Comparison of ENCODE assay signal across 34 cellular contexts in genomic region chr10:129921801-129922597, GRCh38. TPM values are rescaled to one million over a fixed set of nuclear protein-coding genes. Genes with fewer than 3 reads are reported as not detected.
"Had no signal": no experiment of that assay in that cellular context is flagged by ENCODE, and none has a peak within 500 bp of the region (broad histone marks: within the 10 kb centered on the region; RNA-seq: fewer than 3 reads in every experiment).

No MANE protein-coding gene starts in this region.

- H3K9ac ChIP-seq: SK-N-SH had no signal

- H3K27me3 Mint-ChIP-seq: activated CD4-positive, alpha-beta T cell treated with anti-CD3 and anti-CD28 coated beads, Interleukin-2, amount 10 ng/mL, durations not matched to agents 24 days and 14 days; activated CD8-positive, alpha-beta T cell treated with anti-CD3 and anti-CD28 coated beads for 36 hours; activated naive CD8-positive, alpha-beta T cell treated with anti-CD3 and anti-CD28 coated beads, Interleukin-2, amount 10 ng/mL, durations not matched to agents 7 days and 5 days; activated T-helper 17 cell treated with anti-CD3 and anti-CD28 coated beads, Interleukin-2, amount 50 U/mL, for 72 hours had no signal

- FAIRE-seq: TTC549 had no signal

- DNase-seq: activated CD4-positive, alpha-beta T cell treated with anti-CD3 and anti-CD28 coated beads, Interleukin-2, amount 10 ng/mL, durations not matched to agents 24 days and 14 days; activated CD4-positive, alpha-beta T cell treated with anti-CD3 and anti-CD28 coated beads, Interleukin-2, amount 50 U/mL, for 4 hours; activated CD8-positive, alpha-beta T cell treated with anti-CD3 and anti-CD28 coated beads for 36 hours; activated naive CD4-positive, alpha-beta T cell treated with Interleukin-2 at 50 U/mL for 16 hours; activated naive CD8-positive, alpha-beta T cell treated with anti-CD3 and anti-CD28 coated beads, Interleukin-2, amount 10 ng/mL, durations not matched to agents 7 days and 5 days; activated T-cell treated with anti-CD3 and anti-CD28 coated beads, Interleukin-2, amount 50 U/mL, for 1 hour; activated T-cell treated with anti-CD3 and anti-CD28 coated beads, Interleukin-2, amount 50 U/mL, for 72 hours; amygdala; Kasumi-1; KG1; MG63; NCI-H1048; NCI-H1105 treated with DMSO at 0.1 percent for 48 hours; NCI-H1436; NCI-H1694; NCI-H1930; NCI-H2081 treated with DMSO at 0.1 percent for 48 hours; NCI-H226; NCI-H446 treated with DMSO at 0.1 percent for 48 hours; NCI-H524; NCI-H69; PC-3; RPMI8226; SHP77 treated with DMSO at 0.1 percent for 48 hours; SK-N-SH had no signal

- H3K36me3 Mint-ChIP-seq: activated naive CD4-positive, alpha-beta T cell treated with anti-CD3 and anti-CD28 coated beads, Interleukin-2, amount 50 U/mL, for 24 hours; activated naive CD8-positive, alpha-beta T cell treated with anti-CD3 and anti-CD28 coated beads, Interleukin-2, amount 10 ng/mL, durations not matched to agents 7 days and 5 days had no signal

- H3K4me3 Mint-ChIP-seq: activated CD4-positive, alpha-beta T cell treated with anti-CD3 and anti-CD28 coated beads, Interleukin-2, amount 10 ng/mL, durations not matched to agents 24 days and 14 days; activated CD8-positive, alpha-beta T cell treated with anti-CD3 and anti-CD28 coated beads for 36 hours; activated naive CD4-positive, alpha-beta T cell treated with anti-CD3 and anti-CD28 coated beads, Interleukin-2, amount 50 U/mL, for 24 hours; activated naive CD8-positive, alpha-beta T cell treated with anti-CD3 and anti-CD28 coated beads, Interleukin-2, amount 10 ng/mL, durations not matched to agents 7 days and 5 days; activated T-cell treated with anti-CD3 and anti-CD28 coated beads, Interleukin-2, amount 50 U/mL, for 72 hours; activated T-helper 17 cell treated with anti-CD3 and anti-CD28 coated beads, Interleukin-2, amount 50 U/mL, for 72 hours; T-helper 1 cell treated with Interleukin-12 subunit alpha and Interleukin-12 subunit beta and Interleukin-4 antibody, amounts not matched to agents 30 μg/mL and 1 μg/mL, for 36 hours; T-helper 2 cell treated with Interferon-gamma antibody and Interleukin-4, amounts not matched to agents 5 μg/mL and 100 μg/mL, for 36 hours had no signal

- H3K4me2 ChIP-seq: SK-N-SH had no signal

- H3K4me3 ChIP-seq: ascending aorta, MG63, Peyer's patch, SJSA1 had no signal

- H3K9me3 ChIP-seq: ascending aorta, MG63, Peyer's patch, SK-N-SH had no signal

- H3K27ac ChIP-seq: ascending aorta, Peyer's patch, SJSA1 had no signal

- H3K27ac Mint-ChIP-seq: activated CD4-positive, alpha-beta T cell treated with anti-CD3 and anti-CD28 coated beads, Interleukin-2, amount 10 ng/mL, durations not matched to agents 24 days and 14 days; activated CD8-positive, alpha-beta T cell treated with anti-CD3 and anti-CD28 coated beads for 36 hours; activated naive CD4-positive, alpha-beta T cell treated with anti-CD3 and anti-CD28 coated beads, Interleukin-2, amount 50 U/mL, for 24 hours; activated naive CD8-positive, alpha-beta T cell treated with anti-CD3 and anti-CD28 coated beads, Interleukin-2, amount 10 ng/mL, durations not matched to agents 7 days and 5 days; activated T-cell treated with anti-CD3 and anti-CD28 coated beads, Interleukin-2, amount 50 U/mL, for 72 hours; activated T-helper 17 cell treated with anti-CD3 and anti-CD28 coated beads, Interleukin-2, amount 50 U/mL, for 72 hours; T-helper 1 cell treated with Interleukin-12 subunit alpha and Interleukin-12 subunit beta and Interleukin-4 antibody, amounts not matched to agents 30 μg/mL and 1 μg/mL, for 36 hours; T-helper 2 cell treated with Interferon-gamma antibody and Interleukin-4, amounts not matched to agents 5 μg/mL and 100 μg/mL, for 36 hours had no signal

- H3K27me3 ChIP-seq: ascending aorta, MG63, Peyer's patch, SJSA1 had no signal

- H3K9me3 Mint-ChIP-seq: activated CD4-positive, alpha-beta T cell treated with anti-CD3 and anti-CD28 coated beads, Interleukin-2, amount 10 ng/mL, durations not matched to agents 24 days and 14 days; activated CD8-positive, alpha-beta T cell treated with anti-CD3 and anti-CD28 coated beads for 36 hours; activated naive CD4-positive, alpha-beta T cell treated with anti-CD3 and anti-CD28 coated beads, Interleukin-2, amount 50 U/mL, for 24 hours; activated naive CD8-positive, alpha-beta T cell treated with anti-CD3 and anti-CD28 coated beads, Interleukin-2, amount 10 ng/mL, durations not matched to agents 7 days and 5 days; activated T-cell treated with anti-CD3 and anti-CD28 coated beads, Interleukin-2, amount 50 U/mL, for 72 hours; activated T-helper 17 cell treated with anti-CD3 and anti-CD28 coated beads, Interleukin-2, amount 50 U/mL, for 72 hours; T-helper 1 cell treated with Interleukin-12 subunit alpha and Interleukin-12 subunit beta and Interleukin-4 antibody, amounts not matched to agents 30 μg/mL and 1 μg/mL, for 36 hours; T-helper 2 cell treated with Interferon-gamma antibody and Interleukin-4, amounts not matched to agents 5 μg/mL and 100 μg/mL, for 36 hours had no signal

- H3K36me3 ChIP-seq: ascending aorta, MG63, Peyer's patch, SJSA1 had no signal

- ATAC-seq: activated CD8-positive, alpha-beta T cell treated with anti-CD3 and anti-CD28 coated beads for 36 hours; activated T-cell treated with anti-CD3 and anti-CD28 coated beads, Interleukin-2, amount 50 U/mL, for 72 hours; activated T-helper 17 cell treated with anti-CD3 and anti-CD28 coated beads, Interleukin-2, amount 50 U/mL, for 72 hours; PC-3 had no signal

- H3K4me1 Mint-ChIP-seq: activated CD4-positive, alpha-beta T cell treated with anti-CD3 and anti-CD28 coated beads, Interleukin-2, amount 10 ng/mL, durations not matched to agents 24 days and 14 days; activated naive CD4-positive, alpha-beta T cell treated with anti-CD3 and anti-CD28 coated beads, Interleukin-2, amount 50 U/mL, for 24 hours; activated naive CD8-positive, alpha-beta T cell treated with anti-CD3 and anti-CD28 coated beads, Interleukin-2, amount 10 ng/mL, durations not matched to agents 7 days and 5 days; activated T-helper 17 cell treated with anti-CD3 and anti-CD28 coated beads, Interleukin-2, amount 50 U/mL, for 72 hours had no signal

- H3K4me1 ChIP-seq: ascending aorta, Peyer's patch, SJSA1 had no signal

RNA-seq across cellular contexts. Expression of gene EBF3, which starts 42.1 kb away (rescaled TPM):
- total RNA-seq: activated CD4-positive, alpha-beta T cell treated with anti-CD3 and anti-CD28 coated beads, Interleukin-2, amount 10 ng/mL, durations not matched to agents 24 days and 14 days; activated CD8-positive, alpha-beta memory T cell treated with anti-CD3 and anti-CD28 coated beads for 36 hours; activated CD8-positive, alpha-beta T cell treated with anti-CD3 and anti-CD28 coated beads for 36 hours; activated naive CD8-positive, alpha-beta T cell treated with anti-CD3 and anti-CD28 coated beads, Interleukin-2, amount 10 ng/mL, durations not matched to agents 7 days and 5 days; activated T-cell treated with anti-CD3 and anti-CD28 coated beads, Interleukin-2, amount 50 U/mL, for 72 hours; activated T-helper 17 cell treated with anti-CD3 and anti-CD28 coated beads, Interleukin-2, amount 50 U/mL, for 72 hours; PC-3; SJSA1 had no signal
- polyA plus RNA-seq: SK-N-SH had no signal
